21 cellular contexts compared by ENCODE assay signal in genomic region chr21:45466330-45467220, GRCh38.
DNase-seq lines count a peak whose midpoint lies in the region; ATAC-seq and TF ChIP-seq lines count a peak whose summit lies in the region.
"Had no signal": no experiment of that assay in that cellular context is flagged by ENCODE, and none has a peak within 500 bp of the region (broad histone marks: within the 10 kb centered on the region; RNA-seq: fewer than 3 reads in every experiment).

No MANE protein-coding gene starts in this region.

- peaks cover 11% of the 10 kb centered on the region for H3K9me3 Mint-ChIP-seq in stimulated activated memory B cell treated with anti-CD40 and anti-IgM and Interleukin-4, amounts not matched to agents 10 μg/mL and 1 μg/mL and 100 μg/mL, for 72 hours
- no peaks in the 10 kb centered on the region for H3K9me3 Mint-ChIP-seq in immature natural killer cell
- H3K9me3 Mint-ChIP-seq: natural killer cell; stimulated activated effector memory CD8-positive, alpha-beta T cell treated with anti-CD3 and anti-CD28 coated beads, Interleukin-12 subunit alpha, Interleukin-12 subunit beta, amount 100 ng/mL, for 72 hours had no signal

- H3F3A ChIP-seq in OCI-LY1 (ENCODE audit: insufficient read depth, low read length) = no peaks in the 10 kb centered on the region

- no peaks in the 10 kb centered on the region for H3K79me2 ChIP-seq in OCI-LY1 (ENCODE audit: insufficient read depth, low read length)

- DNase-seq in coronary artery (ENCODE audit: low spot score) (no peak), mucosa of descending colon (peak in 2 of 3 donors; percentile 12 to 24), immature natural killer cell (no peak)
- DNase-seq in central memory CD4-positive, alpha-beta T cell = no peak
- DNase-seq in effector memory CD4-positive, alpha-beta T cell = no peak
- DNase-seq: activated CD4-positive, CD25-positive, alpha-beta regulatory T cell; activated CD8-positive, alpha-beta T cell treated with anti-CD3 and anti-CD28 coated beads, Interleukin-2, amount 10 ng/mL, durations not matched to agents 7 days and 5 days; activated naive CD4-positive, alpha-beta T cell treated with anti-CD3 and anti-CD28 coated beads, Interleukin-2, amount 50 U/mL, for 16 hours; activated T-cell treated with anti-CD3 and anti-CD28 coated beads, Interleukin-2, amount 50 U/mL, for 24 hours; lower lobe of right lung; natural killer cell; NCI-H1092 treated with DMSO at 0.1 percent for 48 hours; NCI-H510A treated with DMSO at 0.1 percent for 48 hours; stimulated activated CD4-positive, alpha-beta T cell treated with anti-CD3 and anti-CD28 coated beads, Interleukin-15, amount 100 ng/mL, for 24 hours; T-helper 9 cell had no signal

- H3K36me3 Mint-ChIP-seq in stimulated activated memory B cell treated with anti-CD40 and anti-IgM and Interleukin-4, amounts not matched to agents 10 μg/mL and 1 μg/mL and 100 μg/mL, for 72 hours = peaks cover 9% of the 10 kb centered on the region
- H3K36me3 Mint-ChIP-seq in immature natural killer cell = no peaks in the 10 kb centered on the region
- H3K36me3 Mint-ChIP-seq: natural killer cell; stimulated activated effector memory CD8-positive, alpha-beta T cell treated with anti-CD3 and anti-CD28 coated beads, Interleukin-12 subunit alpha, Interleukin-12 subunit beta, amount 100 ng/mL, for 72 hours had no signal

- H3K27ac Mint-ChIP-seq in stimulated activated memory B cell treated with anti-CD40 and anti-IgM and Interleukin-4, amounts not matched to agents 10 μg/mL and 1 μg/mL and 100 μg/mL, for 72 hours = no peak overlapping the region
- H3K27ac Mint-ChIP-seq in immature natural killer cell = no peak overlapping the region
- H3K27ac Mint-ChIP-seq: activated CD8-positive, alpha-beta T cell treated with anti-CD3 and anti-CD28 coated beads, Interleukin-2, amount 10 ng/mL, durations not matched to agents 7 days and 5 days; activated T-cell treated with anti-CD3 and anti-CD28 coated beads, Interleukin-2, amount 50 U/mL, for 24 hours; natural killer cell; stimulated activated effector memory CD8-positive, alpha-beta T cell treated with anti-CD3 and anti-CD28 coated beads, Interleukin-12 subunit alpha, Interleukin-12 subunit beta, amount 100 ng/mL, for 72 hours had no signal

- H3K4me1 Mint-ChIP-seq in stimulated activated memory B cell treated with anti-CD40 and anti-IgM and Interleukin-4, amounts not matched to agents 10 μg/mL and 1 μg/mL and 100 μg/mL, for 72 hours = peaks cover 34% of the 10 kb centered on the region
- H3K4me1 Mint-ChIP-seq in immature natural killer cell = no peaks in the 10 kb centered on the region
- H3K4me1 Mint-ChIP-seq: natural killer cell; stimulated activated effector memory CD8-positive, alpha-beta T cell treated with anti-CD3 and anti-CD28 coated beads, Interleukin-12 subunit alpha, Interleukin-12 subunit beta, amount 100 ng/mL, for 72 hours had no signal

- peaks cover 56% of the 10 kb centered on the region for H3K27me3 Mint-ChIP-seq in stimulated activated memory B cell treated with anti-CD40 and anti-IgM and Interleukin-4, amounts not matched to agents 10 μg/mL and 1 μg/mL and 100 μg/mL, for 72 hours
- H3K27me3 Mint-ChIP-seq in immature natural killer cell (ENCODE audit: low read depth in 3 of 3) = peaks cover 5 to 8% (median 8%) of the 10 kb centered on the region in 3 donors

- H3K4me3 Mint-ChIP-seq in stimulated activated memory B cell treated with anti-CD40 and anti-IgM and Interleukin-4, amounts not matched to agents 10 μg/mL and 1 μg/mL and 100 μg/mL, for 72 hours = peak overlapping the region; percentile 75
- H3K4me3 Mint-ChIP-seq in immature natural killer cell = no peak overlapping the region
- H3K4me3 Mint-ChIP-seq: activated CD8-positive, alpha-beta T cell treated with anti-CD3 and anti-CD28 coated beads, Interleukin-2, amount 10 ng/mL, durations not matched to agents 7 days and 5 days; activated T-cell treated with anti-CD3 and anti-CD28 coated beads, Interleukin-2, amount 50 U/mL, for 24 hours; natural killer cell; stimulated activated effector memory CD8-positive, alpha-beta T cell treated with anti-CD3 and anti-CD28 coated beads, Interleukin-12 subunit alpha, Interleukin-12 subunit beta, amount 100 ng/mL, for 72 hours had no signal

- ATAC-seq in mucosa of descending colon = no peak
- no peak for ATAC-seq in stimulated activated memory B cell treated with anti-CD40 and anti-IgM and Interleukin-4, amounts not matched to agents 10 μg/mL and 1 μg/mL and 100 μg/mL, for 72 hours
- ATAC-seq: activated CD8-positive, alpha-beta T cell treated with anti-CD3 and anti-CD28 coated beads, Interleukin-2, amount 10 ng/mL, durations not matched to agents 7 days and 5 days; lower lobe of right lung; natural killer cell; stimulated activated effector memory CD8-positive, alpha-beta T cell treated with anti-CD3 and anti-CD28 coated beads, Interleukin-12 subunit alpha, Interleukin-12 subunit beta, amount 100 ng/mL, for 72 hours had no signal

- H3K4me3 ChIP-seq in OCI-LY1 (ENCODE audit: low read depth, low read length, poor library complexity, severe bottlenecking) (peak overlapping the region; percentile 45), coronary artery (no peak overlapping the region), mucosa of descending colon (no peak overlapping the region)
- no peak overlapping the region for H3K4me3 ChIP-seq in effector memory CD4-positive, alpha-beta T cell (ENCODE audit: insufficient read depth, low read depth, low read length, poor library complexity, severe bottlenecking)
- H3K4me3 ChIP-seq: ascending aorta, lower lobe of right lung, SJSA1, tibial nerve had no signal

- no peak overlapping the region; the same call in 1 of the 2 replicates for H3K4me2 ChIP-seq in OCI-LY1 (ENCODE audit: low read length)

- peaks cover 4% of the 10 kb centered on the region; the same call in 1 of the 2 replicates for H3K27me3 ChIP-seq in OCI-LY1 (ENCODE audit: insufficient read depth, low read length)
- no peaks in the 10 kb centered on the region for H3K27me3 ChIP-seq in effector memory CD4-positive, alpha-beta T cell (replicated peaks; ENCODE audit: control insufficient read depth, insufficient read depth, low read length, poor library complexity, severe bottlenecking)
- H3K27me3 ChIP-seq: ascending aorta, SJSA1, tibial nerve had no signal

- H3K4me1 ChIP-seq in OCI-LY1 (ENCODE audit: insufficient read depth, low read length, severe bottlenecking) (peaks cover 14% of the 10 kb centered on the region), mucosa of descending colon (ENCODE audit: low read depth) (peaks cover 3% of the 10 kb centered on the region)
- peaks cover 6% of the 10 kb centered on the region for H3K4me1 ChIP-seq in effector memory CD4-positive, alpha-beta T cell (ENCODE audit: control insufficient read depth, insufficient read depth, low read length, poor library complexity, severe bottlenecking)

- intact Hi-C loops in mucosa of descending colon (cut with DNase I, micrococcal nuclease) = no loop called here

- H3K9ac ChIP-seq in OCI-LY1 (ENCODE audit: low read length) = no peak overlapping the region; the same call in 1 of the 2 replicates

- TF ChIP-seq CTCF in OCI-LY1 (IDR thresholded peaks at IDR 0.05; ENCODE audit: low read length) = no peak
- TF ChIP-seq CTCF in coronary artery (IDR thresholded peaks at IDR 0.05) = no peak
- no peak for TF ChIP-seq CTCF in mucosa of descending colon (IDR thresholded peaks at IDR 0.05)

- H2AFZ ChIP-seq in OCI-LY1 (ENCODE audit: low read length) = no peak overlapping the region

- H3K9me2 ChIP-seq in OCI-LY1 (ENCODE audit: low read depth, low read length) = no peaks in the 10 kb centered on the region

- H3K36me3 ChIP-seq in OCI-LY1 (ENCODE audit: insufficient read depth, low read length) (no peaks in the 10 kb centered on the region), mucosa of descending colon (ENCODE audit: low read depth) (no peaks in the 10 kb centered on the region)
- H3K36me3 ChIP-seq in effector memory CD4-positive, alpha-beta T cell (ENCODE audit: control insufficient read depth, insufficient read depth, low read length) = no peaks in the 10 kb centered on the region
- H3K36me3 ChIP-seq: lower lobe of right lung, SJSA1 had no signal

- H3K9me3 ChIP-seq in OCI-LY1 (ENCODE audit: low read length) (no peaks in the 10 kb centered on the region), mucosa of descending colon (no peaks in the 10 kb centered on the region)
- no peaks in the 10 kb centered on the region for H3K9me3 ChIP-seq in effector memory CD4-positive, alpha-beta T cell (ENCODE audit: control insufficient read depth, low read length)

- H3K27ac ChIP-seq in OCI-LY1 (ENCODE audit: low read depth, low read length, poor library complexity, severe bottlenecking) (no peak overlapping the region), coronary artery (peak overlapping the region; percentile 53 to 82)
- H3K27ac ChIP-seq in effector memory CD4-positive, alpha-beta T cell (ENCODE audit: insufficient read depth, low read length, poor library complexity, severe bottlenecking) = no peak overlapping the region
- H3K27ac ChIP-seq: lower lobe of right lung, SJSA1 had no signal

- no peaks in the 10 kb centered on the region for H4K20me1 ChIP-seq in OCI-LY1 (ENCODE audit: insufficient read depth, low read length)

Comparison
In these comparisons a context has a peak if more than half of its experiments do, and no peak if none do; other contexts are left out.
1. H3K27ac ChIP-seq: peak in coronary artery (2 of 2); none in OCI-LY1 (single experiment) and effector memory CD4-positive, alpha-beta T cell (single experiment).
2. DNase-seq: peak in mucosa of descending colon (2 of 3); none in coronary artery (single experiment), central memory CD4-positive, alpha-beta T cell (single experiment), immature natural killer cell (0 of 3) and effector memory CD4-positive, alpha-beta T cell (0 of 3).